In the genomic region with DNA sequence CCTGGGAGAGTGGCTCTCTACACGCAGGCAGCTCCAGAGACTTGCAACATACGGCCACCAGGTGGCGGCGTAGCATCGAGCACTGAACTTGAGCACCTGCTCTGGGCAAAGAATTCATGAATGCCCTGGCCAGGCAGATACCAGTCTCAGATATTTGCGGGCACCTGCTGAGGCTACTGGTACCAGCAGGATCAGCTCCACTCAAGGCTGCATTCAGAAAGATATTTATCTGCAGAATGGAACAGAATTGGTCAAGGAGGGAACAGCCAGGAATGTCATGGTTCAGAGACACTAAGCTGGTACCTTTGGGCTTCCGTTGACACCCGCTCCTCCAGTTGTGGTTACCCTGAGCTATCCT, we compare ENCODE assay signal across 1 cellular context.
TF ChIP-seq lines count a peak whose summit lies in the region.

No MANE protein-coding gene starts in this region.

TF ChIP-seq in GM23338, 12 proteins besides CTCF, POLR2A, EP300 and RAD21 (continued from another document):
- TF ChIP-seq, protein P1, sequence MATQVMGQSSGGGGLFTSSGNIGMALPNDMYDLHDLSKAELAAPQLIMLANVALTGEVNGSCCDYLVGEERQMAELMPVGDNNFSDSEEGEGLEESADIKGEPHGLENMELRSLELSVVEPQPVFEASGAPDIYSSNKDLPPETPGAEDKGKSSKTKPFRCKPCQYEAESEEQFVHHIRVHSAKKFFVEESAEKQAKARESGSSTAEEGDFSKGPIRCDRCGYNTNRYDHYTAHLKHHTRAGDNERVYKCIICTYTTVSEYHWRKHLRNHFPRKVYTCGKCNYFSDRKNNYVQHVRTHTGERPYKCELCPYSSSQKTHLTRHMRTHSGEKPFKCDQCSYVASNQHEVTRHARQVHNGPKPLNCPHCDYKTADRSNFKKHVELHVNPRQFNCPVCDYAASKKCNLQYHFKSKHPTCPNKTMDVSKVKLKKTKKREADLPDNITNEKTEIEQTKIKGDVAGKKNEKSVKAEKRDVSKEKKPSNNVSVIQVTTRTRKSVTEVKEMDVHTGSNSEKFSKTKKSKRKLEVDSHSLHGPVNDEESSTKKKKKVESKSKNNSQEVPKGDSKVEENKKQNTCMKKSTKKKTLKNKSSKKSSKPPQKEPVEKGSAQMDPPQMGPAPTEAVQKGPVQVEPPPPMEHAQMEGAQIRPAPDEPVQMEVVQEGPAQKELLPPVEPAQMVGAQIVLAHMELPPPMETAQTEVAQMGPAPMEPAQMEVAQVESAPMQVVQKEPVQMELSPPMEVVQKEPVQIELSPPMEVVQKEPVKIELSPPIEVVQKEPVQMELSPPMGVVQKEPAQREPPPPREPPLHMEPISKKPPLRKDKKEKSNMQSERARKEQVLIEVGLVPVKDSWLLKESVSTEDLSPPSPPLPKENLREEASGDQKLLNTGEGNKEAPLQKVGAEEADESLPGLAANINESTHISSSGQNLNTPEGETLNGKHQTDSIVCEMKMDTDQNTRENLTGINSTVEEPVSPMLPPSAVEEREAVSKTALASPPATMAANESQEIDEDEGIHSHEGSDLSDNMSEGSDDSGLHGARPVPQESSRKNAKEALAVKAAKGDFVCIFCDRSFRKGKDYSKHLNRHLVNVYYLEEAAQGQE (IDR thresholded peaks at IDR 0.05; ENCODE audit: unreplicated experiment): no peak
- TF ChIP-seq NANOG (IDR thresholded peaks at IDR 0.05; ENCODE audit: borderline replicate concordance) (no peak), POLR2AphosphoS5 (IDR thresholded peaks at IDR 0.05; ENCODE audit: low read depth) (no peak)
